1 cellular context compared by ENCODE assay signal in the genomic region with DNA sequence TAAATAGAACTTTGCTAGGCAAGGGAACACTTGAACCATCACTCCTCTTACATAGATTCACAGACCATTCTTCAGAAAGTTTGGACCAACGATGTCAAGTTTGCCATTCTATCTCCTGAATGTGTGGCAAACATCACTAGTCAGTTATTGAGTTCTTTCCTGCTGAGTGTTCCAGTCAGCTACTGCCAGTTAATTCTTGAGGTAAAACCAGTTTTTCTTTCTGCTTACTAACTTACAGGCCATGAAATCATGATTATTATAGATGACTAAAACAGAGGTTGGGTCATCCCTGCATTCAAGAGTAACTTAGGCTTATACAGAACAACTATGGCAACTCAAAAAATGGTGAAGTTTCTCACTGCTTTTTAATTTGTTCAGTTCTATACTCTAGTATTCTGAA.
TF ChIP-seq lines count a peak whose summit lies in the region.

No MANE protein-coding gene starts in this region.

TF ChIP-seq in A549, 52 proteins besides CTCF, POLR2A, EP300 and RAD21 (continued from another document):
- TF ChIP-seq, protein P1, sequence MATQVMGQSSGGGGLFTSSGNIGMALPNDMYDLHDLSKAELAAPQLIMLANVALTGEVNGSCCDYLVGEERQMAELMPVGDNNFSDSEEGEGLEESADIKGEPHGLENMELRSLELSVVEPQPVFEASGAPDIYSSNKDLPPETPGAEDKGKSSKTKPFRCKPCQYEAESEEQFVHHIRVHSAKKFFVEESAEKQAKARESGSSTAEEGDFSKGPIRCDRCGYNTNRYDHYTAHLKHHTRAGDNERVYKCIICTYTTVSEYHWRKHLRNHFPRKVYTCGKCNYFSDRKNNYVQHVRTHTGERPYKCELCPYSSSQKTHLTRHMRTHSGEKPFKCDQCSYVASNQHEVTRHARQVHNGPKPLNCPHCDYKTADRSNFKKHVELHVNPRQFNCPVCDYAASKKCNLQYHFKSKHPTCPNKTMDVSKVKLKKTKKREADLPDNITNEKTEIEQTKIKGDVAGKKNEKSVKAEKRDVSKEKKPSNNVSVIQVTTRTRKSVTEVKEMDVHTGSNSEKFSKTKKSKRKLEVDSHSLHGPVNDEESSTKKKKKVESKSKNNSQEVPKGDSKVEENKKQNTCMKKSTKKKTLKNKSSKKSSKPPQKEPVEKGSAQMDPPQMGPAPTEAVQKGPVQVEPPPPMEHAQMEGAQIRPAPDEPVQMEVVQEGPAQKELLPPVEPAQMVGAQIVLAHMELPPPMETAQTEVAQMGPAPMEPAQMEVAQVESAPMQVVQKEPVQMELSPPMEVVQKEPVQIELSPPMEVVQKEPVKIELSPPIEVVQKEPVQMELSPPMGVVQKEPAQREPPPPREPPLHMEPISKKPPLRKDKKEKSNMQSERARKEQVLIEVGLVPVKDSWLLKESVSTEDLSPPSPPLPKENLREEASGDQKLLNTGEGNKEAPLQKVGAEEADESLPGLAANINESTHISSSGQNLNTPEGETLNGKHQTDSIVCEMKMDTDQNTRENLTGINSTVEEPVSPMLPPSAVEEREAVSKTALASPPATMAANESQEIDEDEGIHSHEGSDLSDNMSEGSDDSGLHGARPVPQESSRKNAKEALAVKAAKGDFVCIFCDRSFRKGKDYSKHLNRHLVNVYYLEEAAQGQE (IDR thresholded peaks at IDR 0.05), result no peak
- no peak for TF ChIP-seq ZNF302 (CRISPR knock-in tag; IDR thresholded peaks at IDR 0.05)
- no peak for TF ChIP-seq BHLHE40 (IDR thresholded peaks at IDR 0.05; ENCODE audit: low read depth, low read length)
- TF ChIP-seq EHMT2 (IDR thresholded peaks at IDR 0.05; ENCODE audit: low read depth), result no peak
- TF ChIP-seq NR3C1 (IDR thresholded peaks at IDR 0.05), result no peak
- TF ChIP-seq MAZ (IDR thresholded peaks at IDR 0.05; ENCODE audit: borderline replicate concordance, low read depth, low read length), result no peak
- TF ChIP-seq, protein P2, sequence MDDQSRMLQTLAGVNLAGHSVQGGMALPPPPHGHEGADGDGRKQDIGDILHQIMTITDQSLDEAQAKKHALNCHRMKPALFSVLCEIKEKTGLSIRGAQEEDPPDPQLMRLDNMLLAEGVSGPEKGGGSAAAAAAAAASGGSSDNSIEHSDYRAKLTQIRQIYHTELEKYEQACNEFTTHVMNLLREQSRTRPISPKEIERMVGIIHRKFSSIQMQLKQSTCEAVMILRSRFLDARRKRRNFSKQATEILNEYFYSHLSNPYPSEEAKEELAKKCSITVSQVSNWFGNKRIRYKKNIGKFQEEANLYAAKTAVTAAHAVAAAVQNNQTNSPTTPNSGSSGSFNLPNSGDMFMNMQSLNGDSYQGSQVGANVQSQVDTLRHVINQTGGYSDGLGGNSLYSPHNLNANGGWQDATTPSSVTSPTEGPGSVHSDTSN (IDR thresholded peaks at IDR 0.05), result no peak
